8 cellular contexts compared by ENCODE assay signal in genomic region chr20:63216041-63216848, GRCh38. TPM values are rescaled to one million over a fixed set of nuclear protein-coding genes. Genes with fewer than 3 reads are reported as not detected.
DNase-seq lines count a peak whose midpoint lies in the region; ATAC-seq, FAIRE-seq and TF ChIP-seq lines count a peak whose summit lies in the region.

YTHDF1 (minus strand) TSS chr20:63216131; CDS start chr20:63215892, 239 bp downstream.

- H3K4me1 Mint-ChIP-seq in Caco-2 (ENCODE audit: low read depth, unreplicated experiment): peaks cover 41% of the 10 kb centered on the region

- H2BK12ac ChIP-seq in H1 (ENCODE audit: low read depth, low read length): no peak within 1 kb of the TSS

- no peak within 1 kb of the TSS for H2AFZ ChIP-seq in H1 (ENCODE audit: low read length)

- DNase-seq in Caco-2: peak; percentile 100
- DNase-seq in HUDEP-2 (lab: John Stamatoyannopoulos, UW; ENCODE audit: unreplicated experiment in 76 of 76): peak in 74 of 76 experiments; percentile 21 to 97 (median 91)
- peak; percentile 95 for DNase-seq in NOMO-1 treated with dmso at 0.1 percent for 144 hours (lab: John Stamatoyannopoulos, UW; ENCODE audit: unreplicated experiment)
- DNase-seq in activated CD8-positive, alpha-beta memory T cell treated with anti-CD3 and anti-CD28 coated beads for 48 hours (ENCODE audit: low read depth in 2 of 3, low spot score in 2 of 3): peak; percentile 83 to 93 (median 86)
- peak; percentile 70 to 96 for DNase-seq in H1 (ENCODE audit: low read depth in 1 of 2, low spot score in 2 of 2)
- DNase-seq in mesendoderm: peak; percentile 97
- peak; percentile 96 for DNase-seq in stimulated activated CD8-positive, alpha-beta memory T cell treated with anti-CD3 and anti-CD28 coated beads, Interleukin-12 subunit alpha, Interleukin-12 subunit beta, amount 100 ng/mL, for 4 hours (ENCODE audit: low read depth)

- 0 out of 3 replicates have a peak, but pooled peaks of 1 of the 2 experiments have one; percentile 10 for TF ChIP-seq EP300 in H1 (IDR thresholded peaks at IDR 0.05; ENCODE audit: borderline replicate concordance in 1 of 2, low read depth in 2 of 2, low read length in 2 of 2)

- peaks cover 17 to 18% of the 10 kb centered on the region in 2 experiments for H4K20me1 ChIP-seq in H1 (replicated peaks in 1 of 2; ENCODE audit: control insufficient read depth in 1 of 2, insufficient read depth in 2 of 2, low read length in 2 of 2)

- peak within 1 kb of the TSS; percentile 86 for H3K27ac Mint-ChIP-seq in Caco-2 (ENCODE audit: unreplicated experiment)

- H4K91ac ChIP-seq in H1 (replicated peaks; ENCODE audit: insufficient read length, low read length): peak within 1 kb of the TSS; percentile 88

- H3K79me1 ChIP-seq in H1 (ENCODE audit: low read depth, low read length) (peaks cover 4% of the 10 kb centered on the region; the same call in 1 of the 2 replicates), mesendoderm (ENCODE audit: low read length) (peaks cover 8% of the 10 kb centered on the region)

- H2BK15ac ChIP-seq in H1 (ENCODE audit: low read length) (no peak within 1 kb of the TSS; the same call in 1 of the 2 replicates), mesendoderm (replicated peaks; ENCODE audit: low read depth) (no peak within 1 kb of the TSS)

- WGBS in H1 (ENCODE audit: extremely low coverage in 1 of 2, insufficient coverage in 1 of 2, insufficient read length in 1 of 2, insufficient replicate concordance in 2 of 2, low coverage in 1 of 2, low lambda C conversion rate in 2 of 2, missing lambda C conversion rate in 1 of 2), 2 experiments: 2% methylated on average over 41 of the region's 96 CpGs; no CpG with 5 or more reads in 1 of the 2 experiments
- no CpG with 5 or more reads among the region's 96 CpGs for WGBS in mesendoderm (ENCODE audit: extremely low coverage, insufficient coverage, low lambda C conversion rate)

- no peak within 1 kb of the TSS for H3K14ac ChIP-seq in H1 (ENCODE audit: insufficient read length)

- peaks cover 3% of the 10 kb centered on the region for H3K27me3 Mint-ChIP-seq in Caco-2 (ENCODE audit: insufficient read depth, unreplicated experiment)

- H3K36me3 Mint-ChIP-seq in Caco-2 (ENCODE audit: insufficient read depth, unreplicated experiment): peaks cover 45% of the 10 kb centered on the region

- H3K36me3 ChIP-seq in Caco-2 (ENCODE audit: control insufficient read depth, insufficient read depth, low read length): peaks cover 10% of the 10 kb centered on the region
- H3K36me3 ChIP-seq in H1 (ENCODE audit: control insufficient read depth in 2 of 4, insufficient read depth in 4 of 4, low read length in 3 of 4): peaks cover 14 to 24% (median 23%) of the 10 kb centered on the region in 4 experiments; a peak in 7 of 8 replicates
- peaks cover 6% of the 10 kb centered on the region for H3K36me3 ChIP-seq in mesendoderm (ENCODE audit: control insufficient read depth, insufficient read depth, low read length)

- H2BK120ac ChIP-seq in H1 (replicated peaks; ENCODE audit: low read depth, low read length): no peak within 1 kb of the TSS
- H2BK120ac ChIP-seq in mesendoderm (ENCODE audit: low read depth, low read length): peak within 1 kb of the TSS; percentile 49

- H2AK5ac ChIP-seq in H1 (ENCODE audit: low read depth, low read length) (no peak within 1 kb of the TSS; the same call in 1 of the 2 replicates), mesendoderm (ENCODE audit: low read length) (no peak within 1 kb of the TSS)

- H3K27ac ChIP-seq in H1 (ENCODE audit: low read depth, low read length) (peak within 1 kb of the TSS; percentile 49; the same call in 1 of the 2 replicates), mesendoderm (ENCODE audit: low read depth, low read length) (peak within 1 kb of the TSS; percentile 73)

- H3K4me3 ChIP-seq in Caco-2 (ENCODE audit: low read depth, low read length): peak within 1 kb of the TSS; percentile 94
- peak within 1 kb of the TSS; percentile 69 to 92 (median 81) for H3K4me3 ChIP-seq in H1 (ENCODE audit: extremely low read depth in 1 of 4, insufficient read depth in 2 of 4, low read depth in 3 of 4, low read length in 4 of 4)
- H3K4me3 ChIP-seq in mesendoderm (ENCODE audit: low read length): peak within 1 kb of the TSS; percentile 95

- H3K79me2 ChIP-seq in H1 (ENCODE audit: control insufficient read depth in 1 of 2, insufficient read depth in 2 of 2, low read length in 2 of 2) (peaks cover 18 to 42% of the 10 kb centered on the region in 2 experiments), mesendoderm (ENCODE audit: control insufficient read depth, insufficient read depth, low read length) (peaks cover 41% of the 10 kb centered on the region)

- H3K4me2 ChIP-seq in H1 (ENCODE audit: insufficient read depth in 1 of 2, low read depth in 2 of 2, low read length in 2 of 2) (peak within 1 kb of the TSS; percentile 65 to 93), mesendoderm (ENCODE audit: low read length) (peak within 1 kb of the TSS; percentile 88)

- CTCF ChIA-PET in Caco-2 (lab: Charles Lee): interaction anchor here (1.3 to 2.3 kb wide), 3 partner anchors 18 to 64 kb away, joined by 3 to 9 read pairs (median 7); no protein-coding TSS in a partner anchor
- CTCF ChIA-PET in H1 (lab: Charles Lee; ENCODE audit: partially characterized antibody): interaction anchor here (0.9 to 3.8 kb wide), 10 partner anchors 8 to 183 kb away, joined by 3 to 46 read pairs (median 6); no protein-coding TSS in a partner anchor

- H2BK20ac ChIP-seq in H1 (ENCODE audit: low read length): no peak within 1 kb of the TSS

- peak within 1 kb of the TSS; percentile 44 for H2BK5ac ChIP-seq in H1 (ENCODE audit: low read depth, low read length)
- peak within 1 kb of the TSS; percentile 17 for H2BK5ac ChIP-seq in mesendoderm (ENCODE audit: low read length)

- peak within 1 kb of the TSS; percentile 89 for H3K56ac ChIP-seq in H1 (replicated peaks; ENCODE audit: insufficient read length, low read depth, low read length)
- H3K56ac ChIP-seq in mesendoderm (ENCODE audit: low read length): peak within 1 kb of the TSS; percentile 91

- H3K23ac ChIP-seq in H1 (ENCODE audit: insufficient read length) (no peak within 1 kb of the TSS), mesendoderm (ENCODE audit: low read length) (no peak within 1 kb of the TSS)

- H3K9ac ChIP-seq in H1 (replicated peaks in 1 of 4; ENCODE audit: extremely low read depth in 1 of 4, low read depth in 3 of 4, low read length in 3 of 4): peak within 1 kb of the TSS; percentile 64 to 97 (median 74)
- H3K9ac ChIP-seq in mesendoderm (ENCODE audit: low read length): peak within 1 kb of the TSS; percentile 98

- H3K4ac ChIP-seq in H1 (replicated peaks; ENCODE audit: insufficient read length, low read depth, low read length) (peak within 1 kb of the TSS; percentile 80), mesendoderm (ENCODE audit: low read depth, low read length) (peak within 1 kb of the TSS; percentile 61)

- peak in 1 of 2 experiments; percentile 51; a peak in 1 of 3 replicates for TF ChIP-seq POLR2A in H1 (IDR thresholded peaks at IDR 0.05; ENCODE audit: control extremely low read depth in 1 of 2, low read depth in 2 of 2, low read length in 2 of 2)

- POLR2A ChIA-PET in Caco-2 (lab: Charles Lee) (no interaction called here), H1 (lab: Charles Lee; ENCODE audit: partially characterized antibody) (interaction anchor here (1.0 to 2.4 kb wide), 3 partner anchors 23 to 33 kb away, joined by 3 to 12 read pairs (median 6); no protein-coding TSS in a partner anchor)

- peaks cover 7% of the 10 kb centered on the region; the same call in 1 of the 2 replicates for H3K23me2 ChIP-seq in H1 (ENCODE audit: low read depth, low read length)

- H3K9me3 ChIP-seq in Caco-2: no peaks in the 10 kb centered on the region
- H3K9me3 ChIP-seq in H1 (ENCODE audit: insufficient read depth in 2 of 2, low read depth in 1 of 2, low read length in 1 of 2): no peaks in the 10 kb centered on the region

- H3K27me3 ChIP-seq in Caco-2 (replicated peaks; ENCODE audit: control insufficient read depth, insufficient read depth, low read length): no peaks in the 10 kb centered on the region
- H3K27me3 ChIP-seq in H1 (replicated peaks in 1 of 4; ENCODE audit: control insufficient read depth in 3 of 4, extremely low read depth in 1 of 4, insufficient read depth in 3 of 4, low read length in 3 of 4): peaks cover 0 to 3% (median 0%) of the 10 kb centered on the region in 4 experiments; a peak in 1 of 7 replicates
- H3K27me3 ChIP-seq in mesendoderm (ENCODE audit: insufficient read depth, low read length, poor library complexity): no peaks in the 10 kb centered on the region

- no peaks in the 10 kb centered on the region for H3K9me3 Mint-ChIP-seq in Caco-2 (ENCODE audit: unreplicated experiment)

- TSS peak; percentile 63 for BruUV-seq in Caco-2 (replicated peaks; lab: Mats Ljungman, UMichigan)

- intact Hi-C loops in Caco-2 (cut with micrococcal nuclease; ENCODE audit: unreplicated experiment): no loop called here

- no peak within 1 kb of the TSS for H4K5ac ChIP-seq in H1 (ENCODE audit: insufficient read length, low read depth, low read length)
- H4K5ac ChIP-seq in mesendoderm (ENCODE audit: low read length): no peak within 1 kb of the TSS

- H3K18ac ChIP-seq in H1 (ENCODE audit: extremely low read depth, low read length) (peak within 1 kb of the TSS; percentile 64), mesendoderm (ENCODE audit: low read length) (peak within 1 kb of the TSS; percentile 88)

- peak within 1 kb of the TSS; percentile 92 for H3K4me3 Mint-ChIP-seq in Caco-2 (ENCODE audit: unreplicated experiment)

- H4K8ac ChIP-seq in H1 (ENCODE audit: extremely low read depth, insufficient read depth, low read length): peak within 1 kb of the TSS; percentile 43
- no peak within 1 kb of the TSS for H4K8ac ChIP-seq in mesendoderm (ENCODE audit: low read depth, low read length)

- ATAC-seq in GM21390 (IDR thresholded peaks at IDR 0.05; ENCODE audit: unreplicated experiment): peak; percentile 77

- H3K4me1 ChIP-seq in Caco-2 (peaks cover 40% of the 10 kb centered on the region), H1 (replicated peaks in 1 of 4; ENCODE audit: control insufficient read depth in 3 of 4, insufficient read depth in 4 of 4, low read length in 3 of 4) (peaks cover 0 to 11% (median 2%) of the 10 kb centered on the region in 4 experiments; a peak in 4 of 7 replicates), mesendoderm (ENCODE audit: control insufficient read depth, low read depth, low read length) (peaks cover 5% of the 10 kb centered on the region)

- TF ChIP-seq RAD21 in H1 (IDR thresholded peaks at IDR 0.05 in 1 of 2, conservative IDR thresholded peaks at IDR 0.05 in 1 of 2; ENCODE audit: low read depth in 2 of 2, low read length in 2 of 2): no peak

- TF ChIP-seq CTCF in Caco-2 (IDR thresholded peaks at IDR 0.05; ENCODE audit: insufficient read depth in 1 of 2, low read depth in 1 of 2, low read length in 1 of 2, severe bottlenecking in 1 of 2, unreplicated experiment in 1 of 2): no peak
- no peak for TF ChIP-seq CTCF in H1 (IDR thresholded peaks at IDR 0.05; ENCODE audit: control extremely low read depth in 1 of 3, insufficient read depth in 1 of 3, low read depth in 1 of 3, low read length in 3 of 3)

- FAIRE-seq in H1 (lab: Jason Lieb, UNC): no peak

RNA-seq across cellular contexts. Expression of gene YTHDF1, which starts in this region (rescaled TPM):
- 184 and 196 TPM in 2 replicates for total RNA-seq in Caco-2 (2022)
- total RNA-seq in H1 (2021; fragmentation: NEBNext Ultra II Directional; extraction: Animal tissue kit (Norgen Biotek cat#: 25700)): 66.0 and 66.1 TPM in 2 replicates
- 32.8 and 38.3 TPM in 2 replicates for polyA plus RNA-seq in H1 (2011; rRNA removed)
- polyA plus RNA-seq in H1 (2011; cell fraction: cytosol; rRNA removed): 41.4 TPM
- 41.1 TPM for polyA plus RNA-seq in H1 (2011; cell fraction: nucleus; rRNA removed)
- 46.9 to 54.7 TPM (median 49.9 TPM) in 4 replicates for polyA plus RNA-seq in H1 (2012, experiment 1 of 2)
- polyA plus RNA-seq in H1 (2012, experiment 2 of 2): 35.5 TPM
- 44.4 TPM for polyA plus RNA-seq in H1 (2013, experiment 1 of 2)
- 44.2 TPM for polyA plus RNA-seq in H1 (2013, experiment 2 of 2)
- 42.5 and 44.7 TPM in 2 replicates for polyA minus RNA-seq in H1 (2011; rRNA and poly(A)+ RNA removed)
- 40.8 TPM for polyA minus RNA-seq in H1 (2011; cell fraction: cytosol; rRNA and poly(A)+ RNA removed)
- 22.0 TPM for polyA minus RNA-seq in H1 (2011; cell fraction: nucleus; rRNA and poly(A)+ RNA removed)
- polyA plus RNA-seq in mesendoderm (2013, experiment 1 of 2): 54.2 TPM
- 53.8 TPM for polyA plus RNA-seq in mesendoderm (2013, experiment 2 of 2)

Comparison
In these comparisons a context has a peak if more than half of its experiments do, and no peak if none do; other contexts are left out.
1. Peak in every context shown above with its lines: DNase-seq, ATAC-seq, H3K4me3 ChIP-seq and H3K27ac ChIP-seq.